Comparison of ENCODE assay signal across 34 cellular contexts in genomic region chr3:111241960-111242359, GRCh38.
"Had no signal": no experiment of that assay in that cellular context is flagged by ENCODE, and none has a peak within 500 bp of the region (broad histone marks: within the 10 kb centered on the region; RNA-seq: fewer than 3 reads in every experiment).

No MANE protein-coding gene starts in this region.

- ATAC-seq: activated CD8-positive, alpha-beta T cell treated with anti-CD3 and anti-CD28 coated beads for 36 hours; activated naive CD8-positive, alpha-beta T cell treated with anti-CD3 and anti-CD28 coated beads, Interleukin-2, amount 50 U/mL, for 24 hours had no signal

- H3K4me1 ChIP-seq: ascending aorta had no signal

- DNase-seq: activated B cell treated with CpG ODN at 0.5 μM for 24 hours; activated CD4-positive, alpha-beta memory T cell treated with anti-CD3 and anti-CD28 coated beads for 36 hours; activated CD4-positive, alpha-beta T cell treated with anti-CD3 and anti-CD28 coated beads for 4 hours; activated CD4-positive, alpha-beta T cell treated with anti-CD3 and anti-CD28 coated beads, Interleukin-2, amount 10 ng/mL, durations not matched to agents 24 days and 14 days; activated CD4-positive, alpha-beta T cell treated with anti-CD3 and anti-CD28 coated beads, Interleukin-2, amount 50 U/mL, for 1 hour; activated CD4-positive, alpha-beta T cell treated with anti-CD3 and anti-CD28 coated beads, Interleukin-2, amount 50 U/mL, for 4 hours; activated CD4-positive, CD25-positive, alpha-beta regulatory T cell treated with anti-CD3 and anti-CD28 coated beads, Interleukin-2, amount 50 U/mL, for 72 hours; activated CD8-positive, alpha-beta memory T cell treated with anti-CD3 and anti-CD28 coated beads, Interleukin-2, amount 50 U/mL, for 4 hours; activated effector memory CD4-positive, alpha-beta T cell treated with Interleukin-2 at 50 U/mL for 16 hours; activated gamma-delta T cell; activated naive CD4-positive, alpha-beta T cell treated with anti-CD3 and anti-CD28 coated beads, Interleukin-2, amount 10 ng/mL, durations not matched to agents 7 days and 5 days; activated naive CD4-positive, alpha-beta T cell treated with Interleukin-2 at 50 U/mL for 16 hours; activated naive CD8-positive, alpha-beta T cell treated with anti-CD3 and anti-CD28 coated beads, Interleukin-2, amount 10 ng/mL, durations not matched to agents 7 days and 5 days; activated naive CD8-positive, alpha-beta T cell treated with anti-CD3 and anti-CD28 coated beads, Interleukin-2, amount 50 U/mL, for 24 hours; activated T-cell treated with anti-CD3 and anti-CD28 coated beads for 4 hours; activated T-cell treated with anti-CD3 and anti-CD28 coated beads, Interleukin-2, amount 50 U/mL, for 1 hour; activated T-cell treated with anti-CD3 and anti-CD28 coated beads, Interleukin-2, amount 50 U/mL, for 48 hours; amygdala; anterior cingulate cortex; caudate nucleus; SW 1271; T-helper 1 cell; T-helper 2 cell; T-helper 9 cell had no signal

- H3K9me3 ChIP-seq: ascending aorta had no signal

- H3K36me3 ChIP-seq: ascending aorta, cardiac muscle cell had no signal

- H3K4me3 ChIP-seq: ascending aorta, cardiac muscle cell had no signal

- H3K4me1 Mint-ChIP-seq: brain had no signal

- H3K27me3 ChIP-seq: ascending aorta, cardiac muscle cell had no signal

- H3K27ac ChIP-seq: ascending aorta, cardiac muscle cell, VCaP had no signal

- H3K36me3 Mint-ChIP-seq: brain had no signal

- H3K4me3 Mint-ChIP-seq: activated B cell treated with CpG ODN at 0.5 μM for 24 hours; activated CD4-positive, alpha-beta memory T cell treated with anti-CD3 and anti-CD28 coated beads for 36 hours; activated CD4-positive, alpha-beta T cell treated with anti-CD3 and anti-CD28 coated beads, Interleukin-2, amount 10 ng/mL, durations not matched to agents 24 days and 14 days; activated CD8-positive, alpha-beta T cell treated with anti-CD3 and anti-CD28 coated beads for 36 hours; activated naive CD4-positive, alpha-beta T cell treated with anti-CD3 and anti-CD28 coated beads, Interleukin-2, amount 10 ng/mL, durations not matched to agents 7 days and 5 days; activated naive CD4-positive, alpha-beta T cell treated with anti-CD3 and anti-CD28 coated beads, Interleukin-2, amount 50 U/mL, for 24 hours; activated naive CD8-positive, alpha-beta T cell; activated naive CD8-positive, alpha-beta T cell treated with anti-CD3 and anti-CD28 coated beads, Interleukin-2, amount 10 ng/mL, durations not matched to agents 7 days and 5 days; activated naive CD8-positive, alpha-beta T cell treated with anti-CD3 and anti-CD28 coated beads, Interleukin-2, amount 50 U/mL, for 24 hours; brain; central memory CD8-positive, alpha-beta T cell; T-helper 1 cell treated with Interleukin-12 subunit alpha and Interleukin-12 subunit beta and Interleukin-4 antibody, amounts not matched to agents 30 μg/mL and 1 μg/mL, for 36 hours; T-helper 2 cell treated with Interferon-gamma antibody and Interleukin-4, amounts not matched to agents 5 μg/mL and 100 μg/mL, for 36 hours had no signal

- H3K27me3 Mint-ChIP-seq: activated B cell treated with CpG ODN at 0.5 μM for 24 hours; activated CD4-positive, alpha-beta memory T cell treated with anti-CD3 and anti-CD28 coated beads for 36 hours; activated CD4-positive, alpha-beta T cell treated with anti-CD3 and anti-CD28 coated beads, Interleukin-2, amount 10 ng/mL, durations not matched to agents 24 days and 14 days; activated CD8-positive, alpha-beta T cell treated with anti-CD3 and anti-CD28 coated beads for 36 hours; activated naive CD4-positive, alpha-beta T cell treated with anti-CD3 and anti-CD28 coated beads, Interleukin-2, amount 10 ng/mL, durations not matched to agents 7 days and 5 days; activated naive CD4-positive, alpha-beta T cell treated with anti-CD3 and anti-CD28 coated beads, Interleukin-2, amount 50 U/mL, for 24 hours; activated naive CD8-positive, alpha-beta T cell; activated naive CD8-positive, alpha-beta T cell treated with anti-CD3 and anti-CD28 coated beads, Interleukin-2, amount 10 ng/mL, durations not matched to agents 7 days and 5 days; activated naive CD8-positive, alpha-beta T cell treated with anti-CD3 and anti-CD28 coated beads, Interleukin-2, amount 50 U/mL, for 24 hours; brain; central memory CD8-positive, alpha-beta T cell had no signal
